13 cellular contexts compared by ENCODE assay signal in genomic region chr7:81111781-81112540, GRCh38.
A peak's percentile ranks its signal among the peaks of the same experiment; 100 is the strongest.
DNase-seq lines count a peak whose midpoint lies in the region; ATAC-seq, FAIRE-seq and TF ChIP-seq lines count a peak whose summit lies in the region.
"Had no signal": no experiment of that assay in that cellular context is flagged by ENCODE, and none has a peak within 500 bp of the region (broad histone marks: within the 10 kb centered on the region; RNA-seq: fewer than 3 reads in every experiment).

No MANE protein-coding gene starts in this region.

- no peak for ATAC-seq in pancreas
- ATAC-seq in HG02970 (IDR thresholded peaks at IDR 0.05; ENCODE audit: low FRiP score, unreplicated experiment): no peak
- ATAC-seq: stimulated activated naive B cell treated with anti-CD40 and anti-IgM and Interleukin-4, amounts not matched to agents 10 μg/mL and 1 μg/mL and 100 μg/mL, for 72 hours had no signal

- DNase-seq in DMS114 treated with DMSO at 0.1 percent for 48 hours (lab: John Stamatoyannopoulos, UW; ENCODE audit: unreplicated experiment): peak; percentile 81
- peak; percentile 80 to 89 for DNase-seq in SJCRH30
- DNase-seq in fibroblast of pulmonary artery (ENCODE audit: low read depth): peak; percentile 48
- no peak for DNase-seq in pancreas
- DNase-seq in HUDEP-2 (lab: John Stamatoyannopoulos, UW; ENCODE audit: unreplicated experiment in 76 of 76): no peak
- DNase-seq in activated naive CD4-positive, alpha-beta T cell treated with anti-CD3 and anti-CD28 coated beads, Interleukin-2, amount 50 U/mL, for 16 hours: no peak
- no peak for DNase-seq in iPS-NIHi11 (ENCODE audit: low spot score)
- DNase-seq: activated CD4-positive, alpha-beta T cell treated with anti-CD3 and anti-CD28 coated beads for 1 hour; activated gamma-delta T cell; GOT3; stimulated activated naive B cell treated with anti-CD40 and anti-IgM and Interleukin-4, amounts not matched to agents 10 μg/mL and 1 μg/mL and 100 μg/mL, for 72 hours had no signal

- intact Hi-C loops in pancreas (cut with DNase I): no loop called here

- no peak for TF ChIP-seq CTCF in fibroblast of pulmonary artery (IDR thresholded peaks at IDR 0.05; ENCODE audit: low read length, missing control alignments)
- no peak for TF ChIP-seq CTCF in pancreas (IDR thresholded peaks at IDR 0.05)

- H3K4me1 ChIP-seq in SJCRH30 (peaks cover 36% of the 10 kb centered on the region), pancreas (no peaks in the 10 kb centered on the region)

- peak overlapping the region; percentile 29 for H3K4me3 ChIP-seq in SJCRH30
- no peak overlapping the region for H3K4me3 ChIP-seq in fibroblast of pulmonary artery (replicated peaks; ENCODE audit: low read depth, low read length)
- no peak overlapping the region for H3K4me3 ChIP-seq in pancreas

- no peaks in the 10 kb centered on the region for H3K27me3 ChIP-seq in SJCRH30
- H3K27me3 ChIP-seq in pancreas: peaks cover 0 to 4% (median 0%) of the 10 kb centered on the region in 4 donors

- H3K9me3 ChIP-seq in SJCRH30 (replicated peaks) (no peaks in the 10 kb centered on the region), pancreas (no peaks in the 10 kb centered on the region)

- peak; percentile 54 for FAIRE-seq in pancreas (lab: Jason Lieb, UNC)
- FAIRE-seq: colon had no signal

- peak overlapping the region; percentile 84 for H3K27ac ChIP-seq in SJCRH30
- no peak overlapping the region for H3K27ac ChIP-seq in pancreas

- H3K36me3 ChIP-seq in SJCRH30 (no peaks in the 10 kb centered on the region), pancreas (no peaks in the 10 kb centered on the region)

- WGBS in pancreas, 2 donors: 59 to 60% methylated on average over 11 of the region's 11 CpGs

Comparison
In these comparisons a context has a peak if more than half of its experiments do, and no peak if none do; other contexts are left out.
1. DNase-seq: peak in DMS114 treated with DMSO at 0.1 percent for 48 hours (single experiment), SJCRH30 (2 of 2) and fibroblast of pulmonary artery (single experiment); none in pancreas (0 of 6), HUDEP-2 (0 of 76), activated naive CD4-positive, alpha-beta T cell treated with anti-CD3 and anti-CD28 coated beads, Interleukin-2, amount 50 U/mL, for 16 hours (single experiment) and iPS-NIHi11 (single experiment).